In genomic region chr19:43638991-43639494, GRCh38 we compare ENCODE assay signal across 10 cellular contexts. TPM values are rescaled to one million over a fixed set of nuclear protein-coding genes. Genes with fewer than 3 reads are reported as not detected.
A peak's percentile ranks its signal among the peaks of the same experiment; 100 is the strongest.
DNase-seq lines count a peak whose midpoint lies in the region; ATAC-seq and TF ChIP-seq lines count a peak whose summit lies in the region.
"Had no signal": no experiment of that assay in that cellular context is flagged by ENCODE, and none has a peak within 500 bp of the region (broad histone marks: within the 10 kb centered on the region; RNA-seq: fewer than 3 reads in every experiment).

No MANE protein-coding gene starts in this region.

- H3K4me3 ChIP-seq in left ventricle myocardium inferior = peak overlapping the region; percentile 69
- peak overlapping the region; percentile 47 to 56 for H3K4me3 ChIP-seq in muscle layer of duodenum (ENCODE audit: low read depth in 1 of 2, low read length in 2 of 2)
- peak overlapping the region; percentile 46 to 63 for H3K4me3 ChIP-seq in aorta (ENCODE audit: low read length in 2 of 2)

- no peak for TF ChIP-seq CTCF in left ventricle myocardium inferior (IDR thresholded peaks at IDR 0.05; ENCODE audit: borderline replicate concordance)

- WGBS in aorta, 2 donors = 17 to 29% methylated on average over 7 to 15 of the region's 15 CpGs

- ATAC-seq in left ventricle myocardium superior (no peak), aorta (ENCODE audit: low FRiP score) (no peak), HG03159 (IDR thresholded peaks at IDR 0.05; ENCODE audit: unreplicated experiment) (no peak), HG02678 (IDR thresholded peaks at IDR 0.05; ENCODE audit: unreplicated experiment) (no peak)
- ATAC-seq in central memory CD8-positive, alpha-beta T cell (replicated peaks; ENCODE audit: extremely low read depth, poor library complexity, severe bottlenecking) = no peak

- DNase-seq in left ventricle myocardium inferior (no peak), left ventricle myocardium superior (no peak), aorta (no peak), NCI-H2196 (lab: John Stamatoyannopoulos, UW; ENCODE audit: unreplicated experiment) (no peak)
- DNase-seq in central memory CD8-positive, alpha-beta T cell (ENCODE audit: low spot score in 2 of 2) = no peak
- DNase-seq: EL, upper lobe of right lung had no signal

- H3K36me3 ChIP-seq in left ventricle myocardium inferior (no peaks in the 10 kb centered on the region), muscle layer of duodenum (ENCODE audit: control insufficient read depth in 1 of 2, insufficient read depth in 2 of 2, low read length in 2 of 2) (no peaks in the 10 kb centered on the region), aorta (ENCODE audit: control insufficient read depth in 1 of 2, insufficient read depth in 2 of 2, low read length in 1 of 2) (no peaks in the 10 kb centered on the region)
- H3K36me3 ChIP-seq: upper lobe of right lung had no signal

- intact Hi-C loops in left ventricle myocardium inferior (cut with micrococcal nuclease) = no loop called here
- intact Hi-C loops in left ventricle myocardium superior (cut with micrococcal nuclease) = no loop called here
- intact Hi-C loops in aorta (cut with DNase I) = no loop called here

- H3K4me1 ChIP-seq in left ventricle myocardium inferior (peaks cover 8% of the 10 kb centered on the region), muscle layer of duodenum (ENCODE audit: control insufficient read depth in 1 of 2, insufficient read depth in 2 of 2, low read length in 2 of 2) (peaks cover 0 to 19% of the 10 kb centered on the region in 2 donors), aorta (ENCODE audit: control insufficient read depth in 1 of 2, insufficient read depth in 2 of 2, low read length in 2 of 2) (no peaks in the 10 kb centered on the region)
- H3K4me1 ChIP-seq: upper lobe of right lung had no signal

- peaks cover 63% of the 10 kb centered on the region for H3K27me3 Mint-ChIP-seq in central memory CD8-positive, alpha-beta T cell

- H3K27ac ChIP-seq in left ventricle myocardium inferior (replicated peaks) (no peak overlapping the region), muscle layer of duodenum (ENCODE audit: low read length) (no peak overlapping the region), aorta (ENCODE audit: low read depth in 1 of 2, low read length in 2 of 2) (no peak overlapping the region)
- H3K27ac ChIP-seq: upper lobe of right lung had no signal

- peak overlapping the region; percentile 78 for H3K4me3 Mint-ChIP-seq in central memory CD8-positive, alpha-beta T cell

- H3K27ac Mint-ChIP-seq in central memory CD8-positive, alpha-beta T cell (ENCODE audit: low read depth) = no peak overlapping the region

- H3K9me3 Mint-ChIP-seq in central memory CD8-positive, alpha-beta T cell = no peaks in the 10 kb centered on the region

- peaks cover 6% of the 10 kb centered on the region for H3K36me3 Mint-ChIP-seq in central memory CD8-positive, alpha-beta T cell (ENCODE audit: insufficient read depth)

- peaks cover 57% of the 10 kb centered on the region for H3K27me3 ChIP-seq in left ventricle myocardium inferior (ENCODE audit: low read depth)
- peaks cover 10% of the 10 kb centered on the region for H3K27me3 ChIP-seq in muscle layer of duodenum (ENCODE audit: low read depth, low read length)
- H3K27me3 ChIP-seq in aorta (ENCODE audit: control insufficient read depth in 1 of 2, insufficient read depth in 2 of 2, low read length in 1 of 2) = no peaks in the 10 kb centered on the region

- peaks cover 13% of the 10 kb centered on the region for H3K4me1 Mint-ChIP-seq in central memory CD8-positive, alpha-beta T cell

- H3K9me3 ChIP-seq in left ventricle myocardium inferior (replicated peaks) (no peaks in the 10 kb centered on the region), muscle layer of duodenum (ENCODE audit: control insufficient read depth in 1 of 2, low read length in 2 of 2) (no peaks in the 10 kb centered on the region), aorta (ENCODE audit: control insufficient read depth, low read length) (no peaks in the 10 kb centered on the region)
- H3K9me3 ChIP-seq: upper lobe of right lung had no signal

RNA-seq across cellular contexts. Expression of gene CADM4, which starts 0.6 kb away (rescaled TPM):
- 6.9 TPM for total RNA-seq in left ventricle myocardium inferior
- total RNA-seq in left ventricle myocardium superior = 10.5 TPM
- total RNA-seq in aorta = 1 to 10 TPM; 2.9 to 6.5 TPM
- 1 to 10 TPM; 3.1 to 8.1 TPM for polyA plus RNA-seq in aorta

RNA-seq across cellular contexts. Expression of gene ZNF428, which starts 19.6 kb away (rescaled TPM):
- total RNA-seq in left ventricle myocardium inferior (32.3 TPM), left ventricle myocardium superior (38.6 TPM), aorta (10 to 100 TPM; 26.2 to 34.6 TPM)
- 10 to 100 TPM; 37.1 to 54.2 TPM for polyA plus RNA-seq in aorta

RNA-seq across cellular contexts. Expression of gene SRRM5, which starts 27.2 kb away (rescaled TPM):
- total RNA-seq in left ventricle myocardium inferior = 0.30 TPM
- 0.20 TPM for total RNA-seq in left ventricle myocardium superior
- total RNA-seq in aorta = under 1 TPM; 0.51 to 0.52 TPM
- polyA plus RNA-seq in aorta = under 1 TPM in 1 of 2 donors, not detected in 1; 0.69 TPM

RNA-seq across cellular contexts. Expression of gene PLAUR, which starts 30.9 kb away (rescaled TPM):
- total RNA-seq in left ventricle myocardium inferior = 3.5 TPM
- 5.1 TPM for total RNA-seq in left ventricle myocardium superior
- 10 to 100 TPM; 41.0 to 51.0 TPM for total RNA-seq in aorta
- polyA plus RNA-seq in aorta = 10 to 100 TPM; 20.5 to 22.3 TPM

RNA-seq across cellular contexts. Expression of gene ZNF576, which starts 42.6 kb away (rescaled TPM):
- 11.3 TPM for total RNA-seq in left ventricle myocardium inferior
- total RNA-seq in left ventricle myocardium superior = 12.2 TPM
- 10 to 100 TPM; 12.0 to 14.5 TPM for total RNA-seq in aorta
- 10 to 100 TPM; 11.4 to 15.7 TPM for polyA plus RNA-seq in aorta
